In genomic region chr20:49542514-49542991, GRCh38 we compare ENCODE assay signal across 17 cellular contexts. TPM values are rescaled to one million over a fixed set of nuclear protein-coding genes. Genes with fewer than 3 reads are reported as not detected.
DNase-seq lines count a peak whose midpoint lies in the region; ATAC-seq, FAIRE-seq and TF ChIP-seq lines count a peak whose summit lies in the region.
"Had no signal": no experiment of that assay in that cellular context is flagged by ENCODE, and none has a peak within 500 bp of the region (broad histone marks: within the 10 kb centered on the region; RNA-seq: fewer than 3 reads in every experiment).

No MANE protein-coding gene starts in this region.

- H2AK5ac ChIP-seq in trophoblast cell (ENCODE audit: low read length) = no peak overlapping the region

- no peak overlapping the region for H3K4me2 ChIP-seq in trophoblast cell (ENCODE audit: low read length)

- H3K27me3 Mint-ChIP-seq in activated T-cell treated with anti-CD3 and anti-CD28 coated beads, Interleukin-2, amount 50 U/mL, for 24 hours = peaks cover 23% of the 10 kb centered on the region
- peaks cover 7% of the 10 kb centered on the region for H3K27me3 Mint-ChIP-seq in activated T-cell treated with anti-CD3 and anti-CD28 coated beads, Interleukin-2, amount 50 U/mL, for 4 hours (ENCODE audit: low read depth)
- peaks cover 8% of the 10 kb centered on the region for H3K27me3 Mint-ChIP-seq in activated naive CD8-positive, alpha-beta T cell treated with anti-CD3 and anti-CD28 coated beads, Interleukin-2, amount 10 ng/mL, durations not matched to agents 7 days and 5 days

- no peak overlapping the region for H3K23ac ChIP-seq in trophoblast cell (ENCODE audit: low read length)

- in situ Hi-C loops in GM13977 (cut with MboI; ENCODE audit: low pct_unique_long_range_greater_than_20kb, low sequenced_read_pairs, unreplicated experiment) = loop anchor here (10.0 kb wide), 2 partner anchors 62 to 302 kb away; no protein-coding TSS in a partner anchor

- no peak overlapping the region for H3K4ac ChIP-seq in trophoblast cell (ENCODE audit: low read depth, low read length)

- H3K36me3 Mint-ChIP-seq in activated T-cell treated with anti-CD3 and anti-CD28 coated beads, Interleukin-2, amount 50 U/mL, for 24 hours (ENCODE audit: low read depth) = peaks cover 7% of the 10 kb centered on the region
- H3K36me3 Mint-ChIP-seq in activated T-cell treated with anti-CD3 and anti-CD28 coated beads, Interleukin-2, amount 50 U/mL, for 4 hours (ENCODE audit: insufficient read depth) = peaks cover 3% of the 10 kb centered on the region
- peaks cover 4% of the 10 kb centered on the region for H3K36me3 Mint-ChIP-seq in activated naive CD8-positive, alpha-beta T cell treated with anti-CD3 and anti-CD28 coated beads, Interleukin-2, amount 10 ng/mL, durations not matched to agents 7 days and 5 days

- H4K8ac ChIP-seq in trophoblast cell (ENCODE audit: low read depth, low read length) = no peak overlapping the region

- H3K27ac ChIP-seq in trophoblast cell (ENCODE audit: low read depth, low read length) = no peak overlapping the region
- H3K27ac ChIP-seq: C4-2B had no signal

- TF ChIP-seq CTCF in GM13977 (IDR thresholded peaks at IDR 0.05; ENCODE audit: extremely low read depth, insufficient read depth, missing control alignments) = no peak

- no peaks in the 10 kb centered on the region for H3K27me3 ChIP-seq in trophoblast cell (ENCODE audit: insufficient read depth, low read length)

- peak overlapping the region; percentile 63 for H4K91ac ChIP-seq in trophoblast cell (ENCODE audit: low read depth, low read length)

- no peak overlapping the region for H2BK120ac ChIP-seq in trophoblast cell (ENCODE audit: insufficient read depth, low read length, poor library complexity)

- FAIRE-seq in HTR-8/SVneo (lab: Jason Lieb, UNC) = peak; percentile 42
- FAIRE-seq: D721Med, H1 had no signal

- H3K4me1 Mint-ChIP-seq in activated T-cell treated with anti-CD3 and anti-CD28 coated beads, Interleukin-2, amount 50 U/mL, for 24 hours (ENCODE audit: low read depth) = peaks cover 19% of the 10 kb centered on the region
- peaks cover 6% of the 10 kb centered on the region for H3K4me1 Mint-ChIP-seq in activated T-cell treated with anti-CD3 and anti-CD28 coated beads, Interleukin-2, amount 50 U/mL, for 4 hours (ENCODE audit: low read depth)
- H3K4me1 Mint-ChIP-seq in activated naive CD8-positive, alpha-beta T cell treated with anti-CD3 and anti-CD28 coated beads, Interleukin-2, amount 10 ng/mL, durations not matched to agents 7 days and 5 days = peaks cover 9% of the 10 kb centered on the region
- H3K4me1 Mint-ChIP-seq: activated B cell treated with CpG ODN at 0.5 μM for 24 hours had no signal

- no peak overlapping the region for H2BK5ac ChIP-seq in trophoblast cell (ENCODE audit: low read depth, low read length, poor library complexity)

- no peak for ATAC-seq in activated T-cell treated with anti-CD3 and anti-CD28 coated beads, Interleukin-2, amount 50 U/mL, for 4 hours
- no peak for ATAC-seq in activated naive CD8-positive, alpha-beta T cell treated with anti-CD3 and anti-CD28 coated beads, Interleukin-2, amount 10 ng/mL, durations not matched to agents 7 days and 5 days (ENCODE audit: low read depth)

- H3K79me2 ChIP-seq in trophoblast cell (ENCODE audit: control insufficient read depth, insufficient read depth, low read length, poor library complexity) = no peaks in the 10 kb centered on the region

- no peak overlapping the region for H3K9ac ChIP-seq in trophoblast cell (ENCODE audit: low read length)

- H3K9me3 Mint-ChIP-seq in activated T-cell treated with anti-CD3 and anti-CD28 coated beads, Interleukin-2, amount 50 U/mL, for 24 hours = peaks cover 8% of the 10 kb centered on the region
- peaks cover 7% of the 10 kb centered on the region for H3K9me3 Mint-ChIP-seq in activated T-cell treated with anti-CD3 and anti-CD28 coated beads, Interleukin-2, amount 50 U/mL, for 4 hours
- H3K9me3 Mint-ChIP-seq in activated naive CD8-positive, alpha-beta T cell treated with anti-CD3 and anti-CD28 coated beads, Interleukin-2, amount 10 ng/mL, durations not matched to agents 7 days and 5 days = peaks cover 4% of the 10 kb centered on the region

- no peak overlapping the region for H2BK12ac ChIP-seq in trophoblast cell (ENCODE audit: low read length)

- H3K36me3 ChIP-seq in trophoblast cell (ENCODE audit: control insufficient read depth in 1 of 2, insufficient read depth in 2 of 2, low read length in 2 of 2) = peaks cover 19 to 30% of the 10 kb centered on the region in 2 experiments

- H3K9me3 ChIP-seq in trophoblast cell (ENCODE audit: insufficient read depth, low read depth, low read length) = peaks cover 8% of the 10 kb centered on the region

- no CpG with 5 or more reads among the region's 4 CpGs for WGBS in trophoblast cell (ENCODE audit: extremely low coverage, insufficient coverage, insufficient read length)

- H3K18ac ChIP-seq in trophoblast cell (ENCODE audit: low read length) = no peak overlapping the region

- POLR2A ChIA-PET in activated naive CD8-positive, alpha-beta T cell treated with anti-CD3 and anti-CD28 coated beads, Interleukin-2, amount 10 ng/mL, durations not matched to agents 7 days and 5 days (lab: Charles Lee) = interaction anchor here (0.5 to 8.7 kb wide), 5 partner anchors 52 to 272 kb away, joined by 3 to 43 read pairs (median 5); no protein-coding TSS in a partner anchor

- no peak overlapping the region for H2AFZ ChIP-seq in trophoblast cell (ENCODE audit: insufficient read depth, low read length, poor library complexity)

- no peak overlapping the region for H3K4me3 Mint-ChIP-seq in activated T-cell treated with anti-CD3 and anti-CD28 coated beads, Interleukin-2, amount 50 U/mL, for 24 hours
- H3K4me3 Mint-ChIP-seq in activated T-cell treated with anti-CD3 and anti-CD28 coated beads, Interleukin-2, amount 50 U/mL, for 4 hours = no peak overlapping the region
- no peak overlapping the region for H3K4me3 Mint-ChIP-seq in activated naive CD8-positive, alpha-beta T cell treated with anti-CD3 and anti-CD28 coated beads, Interleukin-2, amount 10 ng/mL, durations not matched to agents 7 days and 5 days
- H3K4me3 Mint-ChIP-seq: activated B cell treated with CpG ODN at 0.5 μM for 24 hours had no signal

- no peak overlapping the region for H4K12ac ChIP-seq in trophoblast cell (ENCODE audit: low read depth, low read length)

- H3K14ac ChIP-seq in trophoblast cell (ENCODE audit: low read length) = no peak overlapping the region

- H3K4me3 ChIP-seq in trophoblast cell (ENCODE audit: low read depth, low read length) = no peak overlapping the region

- no peaks in the 10 kb centered on the region for H3K79me1 ChIP-seq in trophoblast cell (ENCODE audit: low read length)

- DNase-seq in activated T-cell treated with anti-CD3 and anti-CD28 coated beads, Interleukin-2, amount 50 U/mL, for 24 hours = no peak
- DNase-seq in activated T-cell treated with anti-CD3 and anti-CD28 coated beads, Interleukin-2, amount 50 U/mL, for 4 hours = no peak
- DNase-seq in HTR-8/SVneo (ENCODE audit: insufficient read length, low spot score) (no peak), trophoblast cell (peak; percentile 95 to 96), DMS79 (lab: John Stamatoyannopoulos, UW) (no peak), SHP77 treated with DMSO at 0.1 percent for 48 hours (lab: John Stamatoyannopoulos, UW) (no peak), GM13977 (ENCODE audit: low spot score) (no peak)
- no peak for DNase-seq in activated naive CD8-positive, alpha-beta T cell treated with anti-CD3 and anti-CD28 coated beads, Interleukin-2, amount 10 ng/mL, durations not matched to agents 7 days and 5 days
- DNase-seq: activated gamma-delta T cell; effector CD4-positive, alpha-beta T cell; foreskin melanocyte; T1000 had no signal

- H3K4me1 ChIP-seq in trophoblast cell (ENCODE audit: control insufficient read depth in 1 of 2, insufficient read depth in 2 of 2, low read length in 2 of 2) = peaks cover 0 to 2% of the 10 kb centered on the region in 2 experiments

- H3K27ac Mint-ChIP-seq in activated T-cell treated with anti-CD3 and anti-CD28 coated beads, Interleukin-2, amount 50 U/mL, for 24 hours = peak overlapping the region; percentile 73
- peak overlapping the region; percentile 70 for H3K27ac Mint-ChIP-seq in activated naive CD8-positive, alpha-beta T cell treated with anti-CD3 and anti-CD28 coated beads, Interleukin-2, amount 10 ng/mL, durations not matched to agents 7 days and 5 days
- H3K27ac Mint-ChIP-seq: activated B cell treated with CpG ODN at 0.5 μM for 24 hours had no signal

RNA-seq across cellular contexts. Expression of gene PTGIS, which starts 25.4 kb away (rescaled TPM):
- 1 to 10 TPM; 1.6 to 2.4 (median 2.1) TPM for total RNA-seq in activated T-cell treated with anti-CD3 and anti-CD28 coated beads, Interleukin-2, amount 50 U/mL, for 4 hours
- total RNA-seq in activated naive CD8-positive, alpha-beta T cell treated with anti-CD3 and anti-CD28 coated beads, Interleukin-2, amount 10 ng/mL, durations not matched to agents 7 days and 5 days = under 1 TPM; 0.37 to 0.39 TPM
- 11.2 and 11.8 TPM in 2 replicates for polyA plus RNA-seq in trophoblast cell (2013)
- total RNA-seq: activated B cell treated with CpG ODN at 0.5 μM for 24 hours, epithelial cell of proximal tubule had no signal

Comparison
In these comparisons a context has a peak if more than half of its experiments do, and no peak if none do; other contexts are left out.
1. DNase-seq: peak in trophoblast cell (2 of 2); none in activated T-cell treated with anti-CD3 and anti-CD28 coated beads, Interleukin-2, amount 50 U/mL, for 24 hours (single experiment), activated T-cell treated with anti-CD3 and anti-CD28 coated beads, Interleukin-2, amount 50 U/mL, for 4 hours (single experiment), HTR-8/SVneo (single experiment), activated naive CD8-positive, alpha-beta T cell treated with anti-CD3 and anti-CD28 coated beads, Interleukin-2, amount 10 ng/mL, durations not matched to agents 7 days and 5 days (single experiment), DMS79 (single experiment), SHP77 treated with DMSO at 0.1 percent for 48 hours (single experiment) and GM13977 (single experiment).